In genomic region chr3:23884481-23884880, GRCh38 we compare ENCODE assay signal across 12 cellular contexts. TPM values are rescaled to one million over a fixed set of nuclear protein-coding genes. Genes with fewer than 3 reads are reported as not detected.
DNase-seq lines count a peak whose midpoint lies in the region; ATAC-seq and TF ChIP-seq lines count a peak whose summit lies in the region.
"Had no signal": no experiment of that assay in that cellular context is flagged by ENCODE, and none has a peak within 500 bp of the region (broad histone marks: within the 10 kb centered on the region; RNA-seq: fewer than 3 reads in every experiment).

No MANE protein-coding gene starts in this region.

- no peaks in the 10 kb centered on the region for H3K9me3 Mint-ChIP-seq in osteocyte (ENCODE audit: unreplicated experiment)
- H3K9me3 Mint-ChIP-seq: activated naive CD8-positive, alpha-beta T cell treated with anti-CD3 and anti-CD28 coated beads for 36 hours had no signal

- H3K27ac Mint-ChIP-seq in osteocyte (ENCODE audit: unreplicated experiment): no peak overlapping the region
- H3K27ac Mint-ChIP-seq: activated naive CD8-positive, alpha-beta T cell treated with anti-CD3 and anti-CD28 coated beads for 36 hours had no signal

- peaks cover 13% of the 10 kb centered on the region for H3K36me3 Mint-ChIP-seq in osteocyte (ENCODE audit: unreplicated experiment)

- no peaks in the 10 kb centered on the region for H3K4me1 Mint-ChIP-seq in osteocyte (ENCODE audit: unreplicated experiment)

- H3K4me3 Mint-ChIP-seq in osteocyte (ENCODE audit: unreplicated experiment): no peak overlapping the region
- H3K4me3 Mint-ChIP-seq: activated naive CD8-positive, alpha-beta T cell treated with anti-CD3 and anti-CD28 coated beads for 36 hours had no signal

- ATAC-seq in esophagus mucosa (no peak), HG03439 (IDR thresholded peaks at IDR 0.05; ENCODE audit: unreplicated experiment) (no peak)

- TF ChIP-seq CTCF in epithelial cell of esophagus (IDR thresholded peaks at IDR 0.05; ENCODE audit: insufficient read depth, low read depth, low read length, missing control alignments) (peak; percentile 32), osteocyte (IDR thresholded peaks at IDR 0.05) (peak; percentile 23)

- peak; percentile 3 for DNase-seq in HCEC 1CT
- DNase-seq in OCI-M1 (lab: John Stamatoyannopoulos, UW): peak; percentile 21
- DNase-seq in epithelial cell of esophagus (ENCODE audit: low read depth): peak; percentile 32
- DNase-seq in osteocyte (ENCODE audit: extremely low spot score, unreplicated experiment): no peak
- no peak for DNase-seq in AG20443 (ENCODE audit: low spot score)
- DNase-seq: activated naive CD8-positive, alpha-beta T cell treated with anti-CD3 and anti-CD28 coated beads for 36 hours; Calu3; pancreas; stimulated activated CD4-positive, alpha-beta T cell treated with anti-CD3 and anti-CD28 coated beads, Interleukin-4, amount 100 ng/mL, for 24 hours had no signal

- no peak overlapping the region for H3K4me3 ChIP-seq in epithelial cell of esophagus (ENCODE audit: low read length)
- H3K4me3 ChIP-seq: lung, pancreas had no signal

- no peaks in the 10 kb centered on the region for H3K27me3 Mint-ChIP-seq in osteocyte (ENCODE audit: unreplicated experiment)
- H3K27me3 Mint-ChIP-seq: activated naive CD8-positive, alpha-beta T cell treated with anti-CD3 and anti-CD28 coated beads for 36 hours had no signal

RNA-seq across cellular contexts. Expression of gene NKIRAS1, which starts 32.3 kb away (rescaled TPM):
- total RNA-seq in osteocyte (12.9 and 13.1 TPM in 2 replicates), esophagus mucosa (4.1 TPM)

RNA-seq across cellular contexts. Expression of gene RPL15, which starts 32.5 kb away (rescaled TPM):
- total RNA-seq in osteocyte: 1,872 and 1,902 TPM in 2 replicates
- total RNA-seq in esophagus mucosa: 1,347 TPM

Comparison
In these comparisons a context has a peak if more than half of its experiments do, and no peak if none do; other contexts are left out.
1. DNase-seq: peak in HCEC 1CT (single experiment), OCI-M1 (single experiment) and epithelial cell of esophagus (single experiment); none in osteocyte (single experiment) and AG20443 (single experiment).